In the genomic region with DNA sequence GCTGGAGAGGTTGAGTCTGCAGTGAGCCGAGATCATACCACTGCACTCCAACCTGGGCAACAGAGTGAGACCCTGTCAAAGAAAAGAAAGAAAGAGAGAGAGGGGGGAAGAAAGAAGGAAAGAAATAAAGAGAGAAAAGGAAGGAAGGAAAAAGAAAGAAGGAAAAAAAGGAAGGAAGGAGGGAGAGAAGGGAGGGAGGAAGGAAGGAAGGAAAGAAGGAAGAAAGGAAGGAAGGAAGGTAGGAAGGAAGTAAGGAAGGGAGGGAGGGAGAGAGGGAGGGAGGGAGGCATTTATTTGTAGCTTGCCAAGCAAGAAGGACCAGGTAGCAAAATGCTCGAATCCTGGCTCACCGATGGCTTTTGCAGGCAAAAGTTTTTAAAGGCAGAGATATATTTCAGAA, we compare ENCODE assay signal across 27 cellular contexts.
"Had no signal": no experiment of that assay in that cellular context is flagged by ENCODE, and none has a peak within 500 bp of the region (broad histone marks: within the 10 kb centered on the region; RNA-seq: fewer than 3 reads in every experiment).

No MANE protein-coding gene starts in this region.

- H3K9me3 Mint-ChIP-seq: nephron; neural progenitor cell; stimulated activated effector memory CD8-positive, alpha-beta T cell treated with anti-CD3 and anti-CD28 coated beads, Interleukin-12 subunit alpha, Interleukin-12 subunit beta, amount 100 ng/mL, for 72 hours; stimulated activated naive CD8-positive, alpha-beta T cell treated with anti-CD3 and anti-CD28 coated beads, Interleukin-15, Interleukin-2, amounts not matched to agents 100 ng/mL and 50 ng/mL, for 24 hours had no signal

- H3K27me3 ChIP-seq: ovary, right lobe of liver, thyroid gland, vagina had no signal

- H3K9me3 ChIP-seq: ovary, psoas muscle, right lobe of liver, sigmoid colon, thoracic aorta, thyroid gland, vagina had no signal

- DNase-seq: occipital lobe; ovary; psoas muscle; right cardiac atrium; right lobe of liver; sigmoid colon; small intestine; stimulated activated CD4-positive, alpha-beta T cell treated with anti-CD3 and anti-CD28 coated beads, Interleukin-15, amount 100 ng/mL, for 24 hours; stimulated activated CD4-positive, alpha-beta T cell treated with anti-CD3 and anti-CD28 coated beads, Interleukin-2, amount 100 ng/mL, for 24 hours; stimulated activated CD4-positive, alpha-beta T cell treated with anti-CD3 and anti-CD28 coated beads, Interleukin-2, amount 100 ng/mL, for 48 hours; stimulated activated CD4-positive, alpha-beta T cell treated with anti-CD3 and anti-CD28 coated beads, Interleukin-4, amount 100 ng/mL, for 24 hours; stimulated activated naive B cell treated with anti-CD40 and anti-IgM and Interleukin-4, amounts not matched to agents 10 μg/mL and 1 μg/mL and 100 μg/mL, for 72 hours; stimulated activated naive CD4-positive, alpha-beta T cell treated with Interleukin-2 at 50 U/mL for 16 hours; stomach; thyroid gland; trophoblast cell; upper lobe of left lung had no signal

- H3K27ac Mint-ChIP-seq: nephron; neural progenitor cell; progenitor cell of endocrine pancreas; stimulated activated effector memory CD8-positive, alpha-beta T cell treated with anti-CD3 and anti-CD28 coated beads, Interleukin-12 subunit alpha, Interleukin-12 subunit beta, amount 100 ng/mL, for 72 hours; stimulated activated naive B cell treated with anti-CD40 and anti-IgM and Interleukin-4, amounts not matched to agents 10 μg/mL and 1 μg/mL and 100 μg/mL, for 72 hours; stimulated activated naive CD8-positive, alpha-beta T cell treated with anti-CD3 and anti-CD28 coated beads, Interleukin-15, Interleukin-2, amounts not matched to agents 100 ng/mL and 50 ng/mL, for 24 hours had no signal

- H3K36me3 Mint-ChIP-seq: neural progenitor cell; stimulated activated effector memory CD8-positive, alpha-beta T cell treated with anti-CD3 and anti-CD28 coated beads, Interleukin-12 subunit alpha, Interleukin-12 subunit beta, amount 100 ng/mL, for 72 hours; stimulated activated naive B cell treated with anti-CD40 and anti-IgM and Interleukin-4, amounts not matched to agents 10 μg/mL and 1 μg/mL and 100 μg/mL, for 72 hours had no signal

- H3K4me2 ChIP-seq: neural progenitor cell had no signal

- H3K4me1 ChIP-seq: neural progenitor cell, parathyroid adenoma, psoas muscle had no signal

- H3K36me3 ChIP-seq: neural progenitor cell, ovary, right lobe of liver, sigmoid colon, stomach, thoracic aorta, thyroid gland, tibial nerve, upper lobe of left lung, vagina had no signal

- FAIRE-seq: small intestine, urothelium cell line had no signal

- H2AFZ ChIP-seq: neural progenitor cell, parathyroid adenoma had no signal

- H3K4me3 Mint-ChIP-seq: nephron; neural progenitor cell; stimulated activated effector memory CD8-positive, alpha-beta T cell treated with anti-CD3 and anti-CD28 coated beads, Interleukin-12 subunit alpha, Interleukin-12 subunit beta, amount 100 ng/mL, for 72 hours; stimulated activated naive B cell treated with anti-CD40 and anti-IgM and Interleukin-4, amounts not matched to agents 10 μg/mL and 1 μg/mL and 100 μg/mL, for 72 hours; stimulated activated naive CD8-positive, alpha-beta T cell treated with anti-CD3 and anti-CD28 coated beads, Interleukin-15, Interleukin-2, amounts not matched to agents 100 ng/mL and 50 ng/mL, for 24 hours had no signal

- H3K27ac ChIP-seq: neural progenitor cell, ovary, parathyroid adenoma, psoas muscle, right lobe of liver, sigmoid colon, stomach, thoracic aorta, thyroid gland, tibial nerve, upper lobe of left lung, vagina had no signal

- ATAC-seq: psoas muscle; right cardiac atrium; right lobe of liver; stimulated activated effector memory CD8-positive, alpha-beta T cell treated with anti-CD3 and anti-CD28 coated beads, Interleukin-12 subunit alpha, Interleukin-12 subunit beta, amount 100 ng/mL, for 72 hours; stimulated activated naive B cell treated with anti-CD40 and anti-IgM and Interleukin-4, amounts not matched to agents 10 μg/mL and 1 μg/mL and 100 μg/mL, for 72 hours had no signal

- H3K9ac ChIP-seq: neural progenitor cell, parathyroid adenoma had no signal

- H3K4me3 ChIP-seq: neural progenitor cell, ovary, psoas muscle, right lobe of liver, sigmoid colon, stomach, thoracic aorta, thyroid gland, tibial nerve, upper lobe of left lung, vagina had no signal

- H3K79me2 ChIP-seq: parathyroid adenoma had no signal
